In genomic region chr2:9773905-9774239, GRCh38 we compare ENCODE assay signal across 17 cellular contexts.
"Had no signal": no experiment of that assay in that cellular context is flagged by ENCODE, and none has a peak within 500 bp of the region (broad histone marks: within the 10 kb centered on the region; RNA-seq: fewer than 3 reads in every experiment).

No MANE protein-coding gene starts in this region.

- H3K27ac ChIP-seq: colonic mucosa, epithelial cell of prostate, hepatocyte had no signal

- H3K79me2 ChIP-seq: hepatocyte had no signal

- H3K4me2 ChIP-seq: hepatocyte had no signal

- H3K9me3 ChIP-seq: colonic mucosa, stomach had no signal

- H2AFZ ChIP-seq: hepatocyte had no signal

- H3K4me1 ChIP-seq: colonic mucosa had no signal

- H3K4me3 ChIP-seq: colonic mucosa, hepatocyte, stomach had no signal

- DNase-seq: activated CD4-positive, alpha-beta T cell treated with anti-CD3 and anti-CD28 coated beads, Interleukin-2, amount 10 ng/mL, durations not matched to agents 7 days and 5 days; activated CD8-positive, alpha-beta T cell treated with anti-CD3 and anti-CD28 coated beads, Interleukin-2, amount 10 ng/mL, durations not matched to agents 7 days and 5 days; activated naive CD4-positive, alpha-beta T cell treated with anti-CD3 and anti-CD28 coated beads for 36 hours; activated naive CD8-positive, alpha-beta T cell treated with anti-CD3 and anti-CD28 coated beads, Interleukin-2, amount 50 U/mL, for 24 hours; activated T-cell treated with anti-CD3 and anti-CD28 coated beads, Interleukin-2, amount 50 U/mL, for 24 hours; anterior cingulate cortex; central memory CD4-positive, alpha-beta T cell; colonic mucosa; endodermal cell; mammary epithelial cell; naive thymus-derived CD8-positive, alpha-beta T cell; stimulated activated CD4-positive, alpha-beta T cell treated with anti-CD3 and anti-CD28 coated beads, Interleukin-2, amount 100 ng/mL, for 48 hours; stomach; trophoblast cell had no signal

- H3K27me3 ChIP-seq: colonic mucosa, hepatocyte, stomach had no signal

- H3K36me3 ChIP-seq: colonic mucosa, stomach had no signal

- FAIRE-seq: frontal cortex had no signal
